In genomic region chr11:46700251-46701077, GRCh38 we compare ENCODE assay signal across 7 cellular contexts. TPM values are rescaled to one million over a fixed set of nuclear protein-coding genes. Genes with fewer than 3 reads are reported as not detected.
DNase-seq lines count a peak whose midpoint lies in the region; ATAC-seq and TF ChIP-seq lines count a peak whose summit lies in the region.

TSS of gene ARHGAP1 (minus strand) at chr11:46700619. CDS start at chr11:46696107, 4,512 bp downstream.
TSS of gene ZNF408 (plus strand) at chr11:46701031. CDS start at chr11:46701048, 17 bp downstream.

- H3K36me3 ChIP-seq in hepatocyte (replicated peaks; ENCODE audit: insufficient read depth, low read depth) = no peaks in the 10 kb centered on the region

- H3K9me2 ChIP-seq in hepatocyte (replicated peaks; ENCODE audit: insufficient read depth) = no peaks in the 10 kb centered on the region

- H3K9me3 ChIP-seq in hepatocyte (ENCODE audit: low read depth) = no peaks in the 10 kb centered on the region

- peak; percentile 99 to 100 for DNase-seq in NCI-H2081 (lab: John Stamatoyannopoulos, UW)
- DNase-seq in T1000 (lab: John Stamatoyannopoulos, UW) = peak; percentile 92
- peak; percentile 99 for DNase-seq in astrocyte of the hippocampus (ENCODE audit: low read depth, low spot score)
- peak; percentile 100 for DNase-seq in hepatocyte (ENCODE audit: low spot score)
- DNase-seq in renal cortical epithelial cell (ENCODE audit: low read depth) = peak; percentile 97

- H3K4me3 ChIP-seq in hepatocyte = peak within 1 kb of the TSS; percentile 81

- under 1% methylated on average over 30 of the region's 44 CpGs for WGBS in hepatocyte (ENCODE audit: low lambda C conversion rate, missing lambda C conversion rate)

- TF ChIP-seq CTCF in hepatocyte (IDR thresholded peaks at IDR 0.05; ENCODE audit: poor library complexity) = no peak

- peak within 1 kb of the TSS; percentile 96 for H2AFZ ChIP-seq in hepatocyte

- H3K27ac ChIP-seq in hepatocyte = peak within 1 kb of the TSS; percentile 98

- H3K79me2 ChIP-seq in hepatocyte = peaks cover 53% of the 10 kb centered on the region

- peaks cover 18% of the 10 kb centered on the region for H3K4me1 ChIP-seq in hepatocyte (ENCODE audit: insufficient read depth)

- H4K20me1 ChIP-seq in hepatocyte (ENCODE audit: insufficient read depth, poor library complexity, severe bottlenecking) = peaks cover 5% of the 10 kb centered on the region

- peak within 1 kb of the TSS; percentile 96 for H3K4me2 ChIP-seq in hepatocyte

- no peaks in the 10 kb centered on the region for H3K27me3 ChIP-seq in hepatocyte

- ATAC-seq in GM18508 (IDR thresholded peaks at IDR 0.05; ENCODE audit: insufficient read depth, unreplicated experiment) = peak; percentile 66
- peak; percentile 86 for ATAC-seq in HG03025 (IDR thresholded peaks at IDR 0.05; ENCODE audit: low FRiP score, unreplicated experiment)

RNA-seq across cellular contexts. Expression of gene ARHGAP1, which starts in this region (rescaled TPM):
- total RNA-seq in hepatocyte (19.6 and 23.4 TPM in 2 replicates), renal cortical epithelial cell (19.4 and 42.6 TPM in 2 replicates)
- polyA plus RNA-seq in hepatocyte = 56.0 and 62.8 TPM in 2 replicates

RNA-seq across cellular contexts. Expression of gene ZNF408, which starts in this region (rescaled TPM):
- total RNA-seq in hepatocyte = 7.8 and 10.4 TPM in 2 replicates
- polyA plus RNA-seq in hepatocyte = 10.7 and 13.6 TPM in 2 replicates
- 4.3 and 7.8 TPM in 2 replicates for total RNA-seq in renal cortical epithelial cell

Comparison
In these comparisons a context has a peak if more than half of its experiments do, and no peak if none do; other contexts are left out.
1. Peak in every context shown above with its lines: DNase-seq, ATAC-seq, H3K4me3 ChIP-seq and H3K27ac ChIP-seq.